In genomic region chr20:57568088-57568896, GRCh38 we compare ENCODE assay signal across 23 cellular contexts. TPM values are rescaled to one million over a fixed set of nuclear protein-coding genes. Genes with fewer than 3 reads are reported as not detected.
"Had no signal": no experiment of that assay in that cellular context is flagged by ENCODE, and none has a peak within 500 bp of the region (broad histone marks: within the 10 kb centered on the region; RNA-seq: fewer than 3 reads in every experiment).

No MANE protein-coding gene starts in this region.

- H3K36me3 Mint-ChIP-seq: naive B cell; stimulated activated naive B cell treated with anti-CD40 and anti-IgM and Interleukin-4, amounts not matched to agents 10 μg/mL and 1 μg/mL and 100 μg/mL, for 72 hours had no signal

- H3K4me3 ChIP-seq: left lung had no signal

- H3K4me1 Mint-ChIP-seq: naive B cell had no signal

- H3K4me1 ChIP-seq: left lung had no signal

- H3K9me3 Mint-ChIP-seq: activated naive CD4-positive, alpha-beta T cell treated with anti-CD3 and anti-CD28 coated beads for 36 hours; activated T-cell treated with anti-CD3 and anti-CD28 coated beads, Interleukin-2, amount 50 U/mL, for 4 hours; endodermal cell; naive B cell; stimulated activated naive B cell treated with anti-CD40 and anti-IgM and Interleukin-4, amounts not matched to agents 10 μg/mL and 1 μg/mL and 100 μg/mL, for 72 hours had no signal

- H3K27me3 ChIP-seq: brain microvascular endothelial cell had no signal

- H3K36me3 ChIP-seq: brain microvascular endothelial cell, left lung had no signal

- DNase-seq: activated CD4-positive, alpha-beta T cell treated with anti-CD3 and anti-CD28 coated beads, Interleukin-2, amount 50 U/mL, for 1 hour; activated CD4-positive, CD25-positive, alpha-beta regulatory T cell treated with anti-CD3 and anti-CD28 coated beads, Interleukin-2, amount 50 U/mL, for 72 hours; activated CD8-positive, alpha-beta memory T cell treated with anti-CD3 and anti-CD28 coated beads, Interleukin-2, amount 50 U/mL, for 4 hours; activated naive CD4-positive, alpha-beta T cell treated with anti-CD3 and anti-CD28 coated beads for 36 hours; activated T-cell treated with anti-CD3 and anti-CD28 coated beads, Interleukin-2, amount 50 U/mL, for 4 hours; anterior cingulate cortex; brain microvascular endothelial cell; central memory CD4-positive, alpha-beta T cell; endodermal cell; foreskin fibroblast; glutamatergic neuron; hippocampal formation; islet precursor cell; left lung; mammary epithelial cell; naive B cell; stimulated activated naive B cell treated with anti-CD40 and anti-IgM and Interleukin-4, amounts not matched to agents 10 μg/mL and 1 μg/mL and 100 μg/mL, for 72 hours; T-helper 9 cell had no signal

- H3K4me3 Mint-ChIP-seq: activated naive CD4-positive, alpha-beta T cell treated with anti-CD3 and anti-CD28 coated beads for 36 hours; activated T-cell treated with anti-CD3 and anti-CD28 coated beads, Interleukin-2, amount 50 U/mL, for 4 hours; endodermal cell; naive B cell; neural crest cell; stimulated activated naive B cell treated with anti-CD40 and anti-IgM and Interleukin-4, amounts not matched to agents 10 μg/mL and 1 μg/mL and 100 μg/mL, for 72 hours had no signal

- H3K27ac Mint-ChIP-seq: activated naive CD4-positive, alpha-beta T cell treated with anti-CD3 and anti-CD28 coated beads for 36 hours; endodermal cell; stimulated activated naive B cell treated with anti-CD40 and anti-IgM and Interleukin-4, amounts not matched to agents 10 μg/mL and 1 μg/mL and 100 μg/mL, for 72 hours had no signal

- H3K9me3 ChIP-seq: left lung had no signal

- ATAC-seq: activated T-cell treated with anti-CD3 and anti-CD28 coated beads, Interleukin-2, amount 50 U/mL, for 4 hours; left lung; stimulated activated naive B cell treated with anti-CD40 and anti-IgM and Interleukin-4, amounts not matched to agents 10 μg/mL and 1 μg/mL and 100 μg/mL, for 72 hours had no signal

- H3K27ac ChIP-seq: brain microvascular endothelial cell, epithelial cell of prostate, left lung had no signal

RNA-seq across cellular contexts. Expression of gene PCK1, which starts 7.4 kb away (rescaled TPM):
- total RNA-seq: activated naive CD4-positive, alpha-beta T cell treated with anti-CD3 and anti-CD28 coated beads for 36 hours; endodermal cell; left lung; mammary epithelial cell; neural crest cell; osteocyte; pulmonary artery endothelial cell had no signal
- polyA plus RNA-seq: mammary epithelial cell had no signal

RNA-seq across cellular contexts. Expression of gene CTCFL, which starts 43.4 kb away (rescaled TPM):
- total RNA-seq: activated naive CD4-positive, alpha-beta T cell treated with anti-CD3 and anti-CD28 coated beads for 36 hours; left lung; mammary epithelial cell; osteocyte; pulmonary artery endothelial cell; ureter had no signal
- polyA plus RNA-seq: mammary epithelial cell had no signal

RNA-seq across cellular contexts. Expression of gene ZBP1, which starts 51.9 kb away (rescaled TPM):
- total RNA-seq: endodermal cell, mammary epithelial cell, neural crest cell, osteocyte, pulmonary artery endothelial cell had no signal
- polyA plus RNA-seq: mammary epithelial cell had no signal
